1 cellular context compared by ENCODE assay signal in genomic region chr3:111524486-111524885, GRCh38. TPM values are rescaled to one million over a fixed set of nuclear protein-coding genes. Genes with fewer than 3 reads are reported as not detected.
"Had no signal": no experiment of that assay in that cellular context is flagged by ENCODE, and none has a peak within 500 bp of the region (broad histone marks: within the 10 kb centered on the region; RNA-seq: fewer than 3 reads in every experiment).

No MANE protein-coding gene starts in this region.

RNA-seq across cellular contexts. Expression of gene CD96, which starts 17.5 kb away (rescaled TPM):
- total RNA-seq: PC-3 had no signal
